Comparison of ENCODE assay signal across 1 cellular context in the genomic region with DNA sequence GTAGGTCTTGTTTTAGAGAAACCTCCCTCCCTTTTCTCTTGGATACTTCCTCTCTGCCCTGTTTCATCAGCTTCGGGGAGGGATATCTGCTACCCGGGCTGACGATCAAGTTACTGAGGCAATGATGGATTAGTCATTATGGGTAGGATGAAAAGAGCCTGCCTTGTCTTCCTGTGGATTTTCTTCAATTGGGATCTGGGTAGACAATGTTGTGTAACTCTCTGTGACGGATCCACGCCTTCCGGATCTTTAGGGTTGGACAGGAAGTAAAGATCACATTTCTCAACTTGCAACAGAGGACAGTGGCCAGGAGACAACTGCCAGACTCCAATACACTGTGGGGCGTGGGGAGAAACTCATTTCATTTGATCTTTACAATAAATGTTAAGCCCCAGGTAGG.
A peak's percentile ranks its signal among the peaks of the same experiment; 100 is the strongest.
TF ChIP-seq lines count a peak whose summit lies in the region.

No MANE protein-coding gene starts in this region.

TF ChIP-seq in HepG2, 621 proteins besides CTCF, POLR2A, EP300 and RAD21 (continued from another document and continues in another):
- TF ChIP-seq, protein P1, sequence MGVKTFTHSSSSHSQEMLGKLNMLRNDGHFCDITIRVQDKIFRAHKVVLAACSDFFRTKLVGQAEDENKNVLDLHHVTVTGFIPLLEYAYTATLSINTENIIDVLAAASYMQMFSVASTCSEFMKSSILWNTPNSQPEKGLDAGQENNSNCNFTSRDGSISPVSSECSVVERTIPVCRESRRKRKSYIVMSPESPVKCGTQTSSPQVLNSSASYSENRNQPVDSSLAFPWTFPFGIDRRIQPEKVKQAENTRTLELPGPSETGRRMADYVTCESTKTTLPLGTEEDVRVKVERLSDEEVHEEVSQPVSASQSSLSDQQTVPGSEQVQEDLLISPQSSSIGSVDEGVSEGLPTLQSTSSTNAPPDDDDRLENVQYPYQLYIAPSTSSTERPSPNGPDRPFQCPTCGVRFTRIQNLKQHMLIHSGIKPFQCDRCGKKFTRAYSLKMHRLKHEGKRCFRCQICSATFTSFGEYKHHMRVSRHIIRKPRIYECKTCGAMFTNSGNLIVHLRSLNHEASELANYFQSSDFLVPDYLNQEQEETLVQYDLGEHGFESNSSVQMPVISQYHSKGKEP (CRISPR knock-in tag; IDR thresholded peaks at IDR 0.05) = no peak
- TF ChIP-seq PCBP1 (IDR thresholded peaks at IDR 0.05; ENCODE audit: borderline replicate concordance, low read depth, low read length) (no peak), ZNF251 (CRISPR knock-in tag; IDR thresholded peaks at IDR 0.05) (no peak), RXRB (CRISPR knock-in tag; IDR thresholded peaks at IDR 0.05; ENCODE audit: borderline replicate concordance) (peak; percentile 60), ZNF263 (CRISPR knock-in tag; IDR thresholded peaks at IDR 0.05) (no peak), HDAC2 (CRISPR knock-in tag; IDR thresholded peaks at IDR 0.05) (no peak), KLF16 (CRISPR knock-in tag; IDR thresholded peaks at IDR 0.05) (no peak), BORCS8-MEF2B (CRISPR knock-in tag; IDR thresholded peaks at IDR 0.05) (no peak), RORA (CRISPR knock-in tag; IDR thresholded peaks at IDR 0.05) (no peak), HNRNPUL1 (IDR thresholded peaks at IDR 0.05; ENCODE audit: low read depth, low read length) (no peak), XBP1 (CRISPR knock-in tag; IDR thresholded peaks at IDR 0.05) (no peak), ZNF543 (CRISPR knock-in tag; IDR thresholded peaks at IDR 0.05) (no peak), TBP (CRISPR knock-in tag; IDR thresholded peaks at IDR 0.05) (no peak), SRSF4 (IDR thresholded peaks at IDR 0.05; ENCODE audit: low read depth, low read length, poor library complexity, severe bottlenecking) (no peak), TGIF2 (CRISPR knock-in tag; IDR thresholded peaks at IDR 0.05) (no peak), ZC3H13 (CRISPR knock-in tag; IDR thresholded peaks at IDR 0.05) (no peak), JUNB (CRISPR knock-in tag; IDR thresholded peaks at IDR 0.05; ENCODE audit: borderline replicate concordance) (no peak), RBFOX2 (IDR thresholded peaks at IDR 0.05; ENCODE audit: low read depth, low read length) (no peak), CREM (IDR thresholded peaks at IDR 0.05) (0 out of 2 replicates have a peak, but pooled peaks have one; percentile 17), CREM (CRISPR knock-in tag; IDR thresholded peaks at IDR 0.05) (no peak), ZNF558 (CRISPR knock-in tag; IDR thresholded peaks at IDR 0.05; ENCODE audit: borderline replicate concordance) (no peak), HMGA1 (CRISPR knock-in tag; conservative IDR thresholded peaks at IDR 0.05) (no peak), CBX5 (CRISPR knock-in tag; IDR thresholded peaks at IDR 0.05; ENCODE audit: borderline replicate concordance) (peak; percentile 23; the same call in 1 of the 2 replicates), MYC (CRISPR knock-in tag; IDR thresholded peaks at IDR 0.05; ENCODE audit: borderline replicate concordance) (no peak), MAFK (conservative IDR thresholded peaks at IDR 0.05 in 1 of 2, IDR thresholded peaks at IDR 0.05 in 1 of 2; ENCODE audit: low read length in 2 of 2) (no peak), FOXA3 (CRISPR knock-in tag; IDR thresholded peaks at IDR 0.05) (peak; percentile 67), TAF15 (IDR thresholded peaks at IDR 0.05; ENCODE audit: low read depth, low read length, poor library complexity, severe bottlenecking) (no peak), ZNF235 (CRISPR knock-in tag; IDR thresholded peaks at IDR 0.05; ENCODE audit: borderline replicate concordance) (no peak), PTBP1 (IDR thresholded peaks at IDR 0.05; ENCODE audit: low read depth, low read length, poor library complexity, severe bottlenecking) (no peak), ZBTB8A (CRISPR knock-in tag; IDR thresholded peaks at IDR 0.05; ENCODE audit: borderline replicate concordance, low read depth) (no peak), ZFAT (CRISPR knock-in tag; conservative IDR thresholded peaks at IDR 0.05) (no peak), HNRNPLL (IDR thresholded peaks at IDR 0.05; ENCODE audit: low read depth, low read length, poor library complexity, severe bottlenecking) (no peak), ELF4 (CRISPR knock-in tag; IDR thresholded peaks at IDR 0.05; ENCODE audit: borderline replicate concordance) (no peak), NFYC (CRISPR knock-in tag; IDR thresholded peaks at IDR 0.05) (no peak), YY1 (IDR thresholded peaks at IDR 0.05; ENCODE audit: insufficient read depth, insufficient replicate concordance, low read depth, low read length) (no peak), ARNTL (CRISPR knock-in tag; IDR thresholded peaks at IDR 0.05) (no peak), MATR3 (CRISPR knock-in tag; IDR thresholded peaks at IDR 0.05) (no peak), AHR (CRISPR knock-in tag; IDR thresholded peaks at IDR 0.05) (no peak), ZNF768 (CRISPR knock-in tag; IDR thresholded peaks at IDR 0.05) (no peak)
- TF ChIP-seq, protein P2, sequence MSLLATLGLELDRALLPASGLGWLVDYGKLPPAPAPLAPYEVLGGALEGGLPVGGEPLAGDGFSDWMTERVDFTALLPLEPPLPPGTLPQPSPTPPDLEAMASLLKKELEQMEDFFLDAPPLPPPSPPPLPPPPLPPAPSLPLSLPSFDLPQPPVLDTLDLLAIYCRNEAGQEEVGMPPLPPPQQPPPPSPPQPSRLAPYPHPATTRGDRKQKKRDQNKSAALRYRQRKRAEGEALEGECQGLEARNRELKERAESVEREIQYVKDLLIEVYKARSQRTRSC (CRISPR knock-in tag; IDR thresholded peaks at IDR 0.05; ENCODE audit: low read depth) = no peak
- TF ChIP-seq, protein P3, sequence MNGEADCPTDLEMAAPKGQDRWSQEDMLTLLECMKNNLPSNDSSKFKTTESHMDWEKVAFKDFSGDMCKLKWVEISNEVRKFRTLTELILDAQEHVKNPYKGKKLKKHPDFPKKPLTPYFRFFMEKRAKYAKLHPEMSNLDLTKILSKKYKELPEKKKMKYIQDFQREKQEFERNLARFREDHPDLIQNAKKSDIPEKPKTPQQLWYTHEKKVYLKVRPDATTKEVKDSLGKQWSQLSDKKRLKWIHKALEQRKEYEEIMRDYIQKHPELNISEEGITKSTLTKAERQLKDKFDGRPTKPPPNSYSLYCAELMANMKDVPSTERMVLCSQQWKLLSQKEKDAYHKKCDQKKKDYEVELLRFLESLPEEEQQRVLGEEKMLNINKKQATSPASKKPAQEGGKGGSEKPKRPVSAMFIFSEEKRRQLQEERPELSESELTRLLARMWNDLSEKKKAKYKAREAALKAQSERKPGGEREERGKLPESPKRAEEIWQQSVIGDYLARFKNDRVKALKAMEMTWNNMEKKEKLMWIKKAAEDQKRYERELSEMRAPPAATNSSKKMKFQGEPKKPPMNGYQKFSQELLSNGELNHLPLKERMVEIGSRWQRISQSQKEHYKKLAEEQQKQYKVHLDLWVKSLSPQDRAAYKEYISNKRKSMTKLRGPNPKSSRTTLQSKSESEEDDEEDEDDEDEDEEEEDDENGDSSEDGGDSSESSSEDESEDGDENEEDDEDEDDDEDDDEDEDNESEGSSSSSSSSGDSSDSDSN (CRISPR knock-in tag; IDR thresholded peaks at IDR 0.05) = no peak
- TF ChIP-seq, protein P4, sequence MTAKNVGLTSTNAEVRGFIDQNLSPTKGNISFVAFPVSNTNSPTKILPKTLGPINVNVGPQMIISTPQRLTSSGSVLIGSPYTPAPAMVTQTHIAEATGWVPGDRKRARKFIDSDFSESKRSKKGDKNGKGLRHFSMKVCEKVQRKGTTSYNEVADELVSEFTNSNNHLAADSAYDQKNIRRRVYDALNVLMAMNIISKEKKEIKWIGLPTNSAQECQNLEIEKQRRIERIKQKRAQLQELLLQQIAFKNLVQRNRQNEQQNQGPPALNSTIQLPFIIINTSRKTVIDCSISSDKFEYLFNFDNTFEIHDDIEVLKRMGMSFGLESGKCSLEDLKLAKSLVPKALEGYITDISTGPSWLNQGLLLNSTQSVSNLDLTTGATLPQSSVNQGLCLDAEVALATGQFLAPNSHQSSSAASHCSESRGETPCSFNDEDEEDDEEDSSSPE (CRISPR knock-in tag; IDR thresholded peaks at IDR 0.05) = no peak
- TF ChIP-seq, protein P5, sequence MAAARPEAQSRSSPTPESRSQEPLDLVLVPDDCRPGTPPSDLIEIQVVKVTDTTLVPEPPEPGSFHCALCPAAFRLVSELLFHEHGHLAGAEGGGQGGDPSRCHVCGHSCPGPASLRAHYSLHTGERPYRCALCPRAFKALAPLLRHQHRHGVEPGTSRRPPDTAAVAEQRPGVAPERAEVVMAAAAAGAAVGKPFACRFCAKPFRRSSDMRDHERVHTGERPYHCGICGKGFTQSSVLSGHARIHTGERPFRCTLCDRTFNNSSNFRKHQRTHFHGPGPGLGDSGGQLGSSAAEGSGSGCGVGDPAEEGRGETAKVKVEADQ (CRISPR knock-in tag; IDR thresholded peaks at IDR 0.05; ENCODE audit: borderline replicate concordance) = no peak
- TF ChIP-seq, protein P6, sequence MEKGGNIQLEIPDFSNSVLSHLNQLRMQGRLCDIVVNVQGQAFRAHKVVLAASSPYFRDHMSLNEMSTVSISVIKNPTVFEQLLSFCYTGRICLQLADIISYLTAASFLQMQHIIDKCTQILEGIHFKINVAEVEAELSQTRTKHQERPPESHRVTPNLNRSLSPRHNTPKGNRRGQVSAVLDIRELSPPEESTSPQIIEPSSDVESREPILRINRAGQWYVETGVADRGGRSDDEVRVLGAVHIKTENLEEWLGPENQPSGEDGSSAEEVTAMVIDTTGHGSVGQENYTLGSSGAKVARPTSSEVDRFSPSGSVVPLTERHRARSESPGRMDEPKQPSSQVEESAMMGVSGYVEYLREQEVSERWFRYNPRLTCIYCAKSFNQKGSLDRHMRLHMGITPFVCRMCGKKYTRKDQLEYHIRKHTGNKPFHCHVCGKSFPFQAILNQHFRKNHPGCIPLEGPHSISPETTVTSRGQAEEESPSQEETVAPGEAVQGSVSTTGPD (CRISPR knock-in tag; IDR thresholded peaks at IDR 0.05) = no peak
- TF ChIP-seq, protein P7, sequence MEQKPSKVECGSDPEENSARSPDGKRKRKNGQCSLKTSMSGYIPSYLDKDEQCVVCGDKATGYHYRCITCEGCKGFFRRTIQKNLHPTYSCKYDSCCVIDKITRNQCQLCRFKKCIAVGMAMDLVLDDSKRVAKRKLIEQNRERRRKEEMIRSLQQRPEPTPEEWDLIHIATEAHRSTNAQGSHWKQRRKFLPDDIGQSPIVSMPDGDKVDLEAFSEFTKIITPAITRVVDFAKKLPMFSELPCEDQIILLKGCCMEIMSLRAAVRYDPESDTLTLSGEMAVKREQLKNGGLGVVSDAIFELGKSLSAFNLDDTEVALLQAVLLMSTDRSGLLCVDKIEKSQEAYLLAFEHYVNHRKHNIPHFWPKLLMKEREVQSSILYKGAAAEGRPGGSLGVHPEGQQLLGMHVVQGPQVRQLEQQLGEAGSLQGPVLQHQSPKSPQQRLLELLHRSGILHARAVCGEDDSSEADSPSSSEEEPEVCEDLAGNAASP (CRISPR knock-in tag; IDR thresholded peaks at IDR 0.05; ENCODE audit: borderline replicate concordance) = no peak
- TF ChIP-seq, protein P8, sequence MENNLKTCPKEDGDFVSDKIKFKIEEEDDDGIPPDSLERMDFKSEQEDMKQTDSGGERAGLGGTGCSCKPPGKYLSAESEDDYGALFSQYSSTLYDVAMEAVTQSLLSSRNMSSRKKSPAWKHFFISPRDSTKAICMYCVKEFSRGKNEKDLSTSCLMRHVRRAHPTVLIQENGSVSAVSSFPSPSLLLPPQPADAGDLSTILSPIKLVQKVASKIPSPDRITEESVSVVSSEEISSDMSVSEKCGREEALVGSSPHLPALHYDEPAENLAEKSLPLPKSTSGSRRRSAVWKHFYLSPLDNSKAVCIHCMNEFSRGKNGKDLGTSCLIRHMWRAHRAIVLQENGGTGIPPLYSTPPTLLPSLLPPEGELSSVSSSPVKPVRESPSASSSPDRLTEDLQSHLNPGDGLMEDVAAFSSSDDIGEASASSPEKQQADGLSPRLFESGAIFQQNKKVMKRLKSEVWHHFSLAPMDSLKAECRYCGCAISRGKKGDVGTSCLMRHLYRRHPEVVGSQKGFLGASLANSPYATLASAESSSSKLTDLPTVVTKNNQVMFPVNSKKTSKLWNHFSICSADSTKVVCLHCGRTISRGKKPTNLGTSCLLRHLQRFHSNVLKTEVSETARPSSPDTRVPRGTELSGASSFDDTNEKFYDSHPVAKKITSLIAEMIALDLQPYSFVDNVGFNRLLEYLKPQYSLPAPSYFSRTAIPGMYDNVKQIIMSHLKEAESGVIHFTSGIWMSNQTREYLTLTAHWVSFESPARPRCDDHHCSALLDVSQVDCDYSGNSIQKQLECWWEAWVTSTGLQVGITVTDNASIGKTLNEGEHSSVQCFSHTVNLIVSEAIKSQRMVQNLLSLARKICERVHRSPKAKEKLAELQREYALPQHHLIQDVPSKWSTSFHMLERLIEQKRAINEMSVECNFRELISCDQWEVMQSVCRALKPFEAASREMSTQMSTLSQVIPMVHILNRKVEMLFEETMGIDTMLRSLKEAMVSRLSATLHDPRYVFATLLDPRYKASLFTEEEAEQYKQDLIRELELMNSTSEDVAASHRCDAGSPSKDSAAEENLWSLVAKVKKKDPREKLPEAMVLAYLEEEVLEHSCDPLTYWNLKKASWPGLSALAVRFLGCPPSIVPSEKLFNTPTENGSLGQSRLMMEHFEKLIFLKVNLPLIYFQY (CRISPR knock-in tag; IDR thresholded peaks at IDR 0.05; ENCODE audit: borderline replicate concordance) = no peak
- TF ChIP-seq, protein P9, sequence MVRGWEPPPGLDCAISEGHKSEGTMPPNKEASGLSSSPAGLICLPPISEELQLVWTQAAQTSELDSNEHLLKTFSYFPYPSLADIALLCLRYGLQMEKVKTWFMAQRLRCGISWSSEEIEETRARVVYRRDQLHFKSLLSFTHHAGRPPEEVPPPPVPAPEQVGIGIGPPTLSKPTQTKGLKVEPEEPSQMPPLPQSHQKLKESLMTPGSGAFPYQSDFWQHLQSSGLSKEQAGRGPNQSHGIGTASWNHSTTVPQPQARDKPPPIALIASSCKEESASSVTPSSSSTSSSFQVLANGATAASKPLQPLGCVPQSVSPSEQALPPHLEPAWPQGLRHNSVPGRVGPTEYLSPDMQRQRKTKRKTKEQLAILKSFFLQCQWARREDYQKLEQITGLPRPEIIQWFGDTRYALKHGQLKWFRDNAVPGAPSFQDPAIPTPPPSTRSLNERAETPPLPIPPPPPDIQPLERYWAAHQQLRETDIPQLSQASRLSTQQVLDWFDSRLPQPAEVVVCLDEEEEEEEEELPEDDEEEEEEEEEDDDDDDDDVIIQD (CRISPR knock-in tag; IDR thresholded peaks at IDR 0.05; ENCODE audit: low read depth) = peak; percentile 65; the same call in 1 of the 2 replicates
- TF ChIP-seq, protein P10, sequence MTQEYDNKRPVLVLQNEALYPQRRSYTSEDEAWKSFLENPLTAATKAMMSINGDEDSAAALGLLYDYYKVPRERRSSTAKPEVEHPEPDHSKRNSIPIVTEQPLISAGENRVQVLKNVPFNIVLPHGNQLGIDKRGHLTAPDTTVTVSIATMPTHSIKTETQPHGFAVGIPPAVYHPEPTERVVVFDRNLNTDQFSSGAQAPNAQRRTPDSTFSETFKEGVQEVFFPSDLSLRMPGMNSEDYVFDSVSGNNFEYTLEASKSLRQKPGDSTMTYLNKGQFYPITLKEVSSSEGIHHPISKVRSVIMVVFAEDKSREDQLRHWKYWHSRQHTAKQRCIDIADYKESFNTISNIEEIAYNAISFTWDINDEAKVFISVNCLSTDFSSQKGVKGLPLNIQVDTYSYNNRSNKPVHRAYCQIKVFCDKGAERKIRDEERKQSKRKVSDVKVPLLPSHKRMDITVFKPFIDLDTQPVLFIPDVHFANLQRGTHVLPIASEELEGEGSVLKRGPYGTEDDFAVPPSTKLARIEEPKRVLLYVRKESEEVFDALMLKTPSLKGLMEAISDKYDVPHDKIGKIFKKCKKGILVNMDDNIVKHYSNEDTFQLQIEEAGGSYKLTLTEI (CRISPR knock-in tag; conservative IDR thresholded peaks at IDR 0.05) = no peak
